In the genomic region with DNA sequence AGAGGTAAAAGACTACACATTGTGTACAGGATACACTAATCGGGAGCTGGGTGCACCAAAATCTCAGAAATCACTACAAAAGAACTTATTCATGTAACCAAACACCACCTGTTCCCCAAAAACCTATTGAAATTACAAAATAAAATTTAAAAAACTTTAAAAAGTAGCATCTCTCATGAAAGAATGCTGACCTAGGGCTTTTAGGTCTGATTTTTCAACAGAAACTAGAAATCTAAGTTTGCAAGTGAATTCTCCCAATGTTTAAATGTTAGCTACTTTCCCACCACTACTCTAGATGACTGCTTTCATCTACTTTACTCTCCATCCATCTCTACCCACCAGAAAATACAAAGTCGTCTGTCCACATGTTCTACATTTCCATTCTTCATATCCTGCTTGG, we compare ENCODE assay signal across 27 cellular contexts.
"Had no signal": no experiment of that assay in that cellular context is flagged by ENCODE, and none has a peak within 500 bp of the region (broad histone marks: within the 10 kb centered on the region; RNA-seq: fewer than 3 reads in every experiment).

No MANE protein-coding gene starts in this region.

- FAIRE-seq: urothelium cell line had no signal

- ATAC-seq: stimulated activated effector memory CD8-positive, alpha-beta T cell treated with anti-CD3 and anti-CD28 coated beads, Interleukin-12 subunit alpha, Interleukin-12 subunit beta, amount 100 ng/mL, for 72 hours; stimulated activated memory B cell treated with anti-CD40 and anti-IgM and Interleukin-4, amounts not matched to agents 10 μg/mL and 1 μg/mL and 100 μg/mL, for 72 hours; stimulated activated naive B cell treated with anti-CD40 and anti-IgM and Interleukin-4, amounts not matched to agents 10 μg/mL and 1 μg/mL and 100 μg/mL, for 72 hours; stimulated activated naive CD8-positive, alpha-beta T cell treated with anti-CD3 and anti-CD28 coated beads, Interleukin-15, amount 100 ng/mL, for 72 hours; stimulated activated naive CD8-positive, alpha-beta T cell treated with anti-CD3 and anti-CD28 coated beads, Interleukin-15, Interleukin-2, amounts not matched to agents 100 U/mL and 50 U/mL, for 24 hours; upper lobe of right lung had no signal

- DNase-seq: stimulated activated CD4-positive, alpha-beta T cell treated with anti-CD3 and anti-CD28 coated beads, Interleukin-2, amount 100 ng/mL, for 48 hours; stimulated activated CD4-positive, alpha-beta T cell treated with anti-CD3 and anti-CD28 coated beads, Interleukin-4, amount 100 ng/mL, for 1 hour; stimulated activated CD4-positive, alpha-beta T cell treated with anti-CD3 and anti-CD28 coated beads, Interleukin-4, amount 100 ng/mL, for 24 hours; stimulated activated CD4-positive, alpha-beta T cell treated with anti-CD3 and anti-CD28 coated beads, Interleukin-4, amount 100 ng/mL, for 4 hours; stimulated activated CD8-positive, alpha-beta memory T cell treated with anti-CD3 and anti-CD28 coated beads, Interleukin-4, amount 100 ng/mL, for 48 hours; stimulated activated naive B cell treated with anti-CD40 and anti-IgM and Interleukin-4, amounts not matched to agents 10 μg/mL and 1 μg/mL and 100 μg/mL, for 72 hours; stimulated activated naive CD4-positive, alpha-beta T cell; stimulated activated naive CD4-positive, alpha-beta T cell treated with Interleukin-2 at 50 U/mL for 16 hours; stimulated activated naive CD8-positive, alpha-beta T cell treated with anti-CD3 and anti-CD28 coated beads, Interleukin-15, amount 100 ng/mL, for 72 hours; stimulated activated naive CD8-positive, alpha-beta T cell treated with anti-CD3 and anti-CD28 coated beads, Interleukin-15, Interleukin-2, amounts not matched to agents 100 U/mL and 50 U/mL, for 24 hours; stomach; substantia nigra; testis; thyroid gland; tibial artery; transverse colon; trophoblast cell; upper lobe of left lung; upper lobe of right lung; uterus had no signal

- H3K9me3 ChIP-seq: stomach, suprapubic skin, testis, thoracic aorta, thyroid gland, tibial artery, tibial nerve, transverse colon, upper lobe of left lung, upper lobe of right lung, uterus, vagina had no signal

- H3K4me3 ChIP-seq: stomach, suprapubic skin, testis, thoracic aorta, thyroid gland, tibial artery, tibial nerve, transverse colon, upper lobe of left lung, upper lobe of right lung, uterus, vagina had no signal

- H3K27me3 ChIP-seq: stomach, suprapubic skin, testis, thyroid gland, tibial artery, tibial nerve, transverse colon, upper lobe of left lung, upper lobe of right lung, vagina had no signal

- H3K4me1 ChIP-seq: stomach, suprapubic skin, testis, thyroid gland, tibial artery, tibial nerve, transverse colon, upper lobe of left lung, upper lobe of right lung, uterus, vagina had no signal

- H3K27ac ChIP-seq: stomach, suprapubic skin, testis, thoracic aorta, thyroid gland, tibial artery, tibial nerve, transverse colon, upper lobe of left lung, upper lobe of right lung, uterus, vagina had no signal

- H3K36me3 ChIP-seq: stomach, suprapubic skin, thoracic aorta, thyroid gland, tibial artery, tibial nerve, transverse colon, upper lobe of left lung, upper lobe of right lung, uterus, vagina had no signal
